ENCODE assay signal across 27 cellular contexts in the genomic region with DNA sequence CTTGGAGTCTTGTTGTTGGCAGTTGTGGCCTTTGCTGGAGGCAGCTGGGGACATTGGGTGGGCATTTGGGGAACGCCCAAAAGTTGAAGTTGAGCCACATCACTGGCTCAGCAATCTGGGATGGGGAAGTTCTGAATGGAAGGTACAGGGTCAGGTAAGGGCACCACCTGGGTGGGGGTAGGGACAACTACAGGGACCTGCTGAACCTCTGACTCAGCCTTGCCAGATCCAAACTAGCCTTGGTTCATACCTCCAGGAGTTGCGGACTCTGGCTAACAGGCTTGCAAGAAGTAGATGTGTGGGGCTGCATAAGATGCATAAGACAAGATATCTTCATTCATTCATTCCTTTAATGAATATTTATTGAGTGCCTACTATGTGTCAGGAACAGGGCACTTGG. TPM values are rescaled to one million over a fixed set of nuclear protein-coding genes. Genes with fewer than 3 reads are reported as not detected.
DNase-seq lines count a peak whose midpoint lies in the region; ATAC-seq lines count a peak whose summit lies in the region.
"Had no signal": no experiment of that assay in that cellular context is flagged by ENCODE, and none has a peak within 500 bp of the region (broad histone marks: within the 10 kb centered on the region; RNA-seq: fewer than 3 reads in every experiment).

No MANE protein-coding gene starts in this region.

- H3K9ac ChIP-seq in GM23248: no peak overlapping the region

- in situ Hi-C loops in GM23248 (cut with MboI): no loop called here

- WGBS in GM23248 (ENCODE audit: low coverage in 1 of 2, low lambda C conversion rate in 2 of 2, missing lambda C conversion rate in 2 of 2), 2 experiments: 95 to 96% methylated on average over 2 of the region's 2 CpGs

- H3K27me3 Mint-ChIP-seq in activated naive CD4-positive, alpha-beta T cell treated with anti-CD3 and anti-CD28 coated beads for 36 hours (ENCODE audit: low read depth): no peaks in the 10 kb centered on the region
- no peaks in the 10 kb centered on the region for H3K27me3 Mint-ChIP-seq in activated naive CD4-positive, alpha-beta T cell treated with anti-CD3 and anti-CD28 coated beads, Interleukin-2, amount 10 ng/mL, durations not matched to agents 7 days and 5 days
- no peaks in the 10 kb centered on the region for H3K27me3 Mint-ChIP-seq in activated CD4-positive, alpha-beta memory T cell treated with anti-CD3 and anti-CD28 coated beads for 36 hours
- H3K27me3 Mint-ChIP-seq in stimulated activated naive B cell treated with anti-CD40 and anti-IgM and Interleukin-4, amounts not matched to agents 10 μg/mL and 1 μg/mL and 100 μg/mL, for 72 hours: no peaks in the 10 kb centered on the region

- H3K27me3 ChIP-seq in effector memory CD4-positive, alpha-beta T cell (replicated peaks; ENCODE audit: control insufficient read depth, insufficient read depth, low read length, poor library complexity, severe bottlenecking): no peaks in the 10 kb centered on the region
- no peaks in the 10 kb centered on the region for H3K27me3 ChIP-seq in GM23248 (replicated peaks; ENCODE audit: insufficient read depth)
- H3K27me3 ChIP-seq: pancreas had no signal

- no peak for DNase-seq in activated naive CD4-positive, alpha-beta T cell treated with anti-CD3 and anti-CD28 coated beads for 36 hours
- DNase-seq in activated naive CD4-positive, alpha-beta T cell treated with anti-CD3 and anti-CD28 coated beads, Interleukin-2, amount 10 ng/mL, durations not matched to agents 7 days and 5 days: no peak
- DNase-seq in activated CD4-positive, alpha-beta memory T cell treated with anti-CD3 and anti-CD28 coated beads for 36 hours: no peak
- no peak for DNase-seq in effector memory CD4-positive, alpha-beta T cell
- DNase-seq in stimulated activated naive B cell treated with anti-CD40 and anti-IgM and Interleukin-4, amounts not matched to agents 10 μg/mL and 1 μg/mL and 100 μg/mL, for 72 hours: no peak
- DNase-seq in GM23248 (no peak), NK-92 (lab: John Stamatoyannopoulos, UW; ENCODE audit: unreplicated experiment) (no peak)
- DNase-seq: activated CD8-positive, alpha-beta memory T cell treated with anti-CD3 and anti-CD28 coated beads for 24 hours; activated gamma-delta T cell; effector CD8-positive, alpha-beta T cell; esophagus squamous epithelium; NCI-H146; NCI-H2171 treated with DMSO at 0.1 percent for 48 hours; NCI-H69; pancreas; SHP77; stimulated activated CD8-positive, alpha-beta memory T cell treated with anti-CD3 and anti-CD28 coated beads, Interleukin-4, amount 100 ng/mL, for 48 hours had no signal

- no peak overlapping the region for H2AFZ ChIP-seq in GM23248

- no peak overlapping the region for H3K4me2 ChIP-seq in GM23248 (ENCODE audit: unreplicated experiment)

- H3K4me1 Mint-ChIP-seq in activated naive CD4-positive, alpha-beta T cell treated with anti-CD3 and anti-CD28 coated beads for 36 hours (ENCODE audit: low read depth): peaks cover 34% of the 10 kb centered on the region
- peaks cover 36% of the 10 kb centered on the region for H3K4me1 Mint-ChIP-seq in activated naive CD4-positive, alpha-beta T cell treated with anti-CD3 and anti-CD28 coated beads, Interleukin-2, amount 10 ng/mL, durations not matched to agents 7 days and 5 days
- H3K4me1 Mint-ChIP-seq in activated CD4-positive, alpha-beta memory T cell treated with anti-CD3 and anti-CD28 coated beads for 36 hours (ENCODE audit: low read depth): peaks cover 44% of the 10 kb centered on the region
- peaks cover 33 to 63% of the 10 kb centered on the region in 2 donors for H3K4me1 Mint-ChIP-seq in stimulated activated naive B cell treated with anti-CD40 and anti-IgM and Interleukin-4, amounts not matched to agents 10 μg/mL and 1 μg/mL and 100 μg/mL, for 72 hours

- H3K79me2 ChIP-seq in GM23248 (ENCODE audit: insufficient read depth): no peaks in the 10 kb centered on the region

- H3K9me2 ChIP-seq in GM23248 (ENCODE audit: insufficient read depth): no peaks in the 10 kb centered on the region

- no peaks in the 10 kb centered on the region for H4K20me1 ChIP-seq in GM23248 (ENCODE audit: insufficient read depth)

- H3K4me3 Mint-ChIP-seq in activated naive CD4-positive, alpha-beta T cell treated with anti-CD3 and anti-CD28 coated beads for 36 hours: no peak overlapping the region
- H3K4me3 Mint-ChIP-seq in activated naive CD4-positive, alpha-beta T cell treated with anti-CD3 and anti-CD28 coated beads, Interleukin-2, amount 10 ng/mL, durations not matched to agents 7 days and 5 days: no peak overlapping the region
- no peak overlapping the region for H3K4me3 Mint-ChIP-seq in activated CD4-positive, alpha-beta memory T cell treated with anti-CD3 and anti-CD28 coated beads for 36 hours
- H3K4me3 Mint-ChIP-seq in stimulated activated naive B cell treated with anti-CD40 and anti-IgM and Interleukin-4, amounts not matched to agents 10 μg/mL and 1 μg/mL and 100 μg/mL, for 72 hours: no peak overlapping the region

- peak overlapping the region; percentile 23 for H3K27ac ChIP-seq in effector memory CD4-positive, alpha-beta T cell (ENCODE audit: insufficient read depth, low read length, poor library complexity, severe bottlenecking)
- no peak overlapping the region for H3K27ac ChIP-seq in GM23248
- H3K27ac ChIP-seq: esophagus squamous epithelium, pancreas had no signal

- peaks cover 17% of the 10 kb centered on the region for H3K4me1 ChIP-seq in effector memory CD4-positive, alpha-beta T cell (ENCODE audit: control insufficient read depth, insufficient read depth, low read length, poor library complexity, severe bottlenecking)
- peaks cover 9% of the 10 kb centered on the region for H3K4me1 ChIP-seq in GM23248 (ENCODE audit: insufficient read depth)

- H3K36me3 Mint-ChIP-seq in activated naive CD4-positive, alpha-beta T cell treated with anti-CD3 and anti-CD28 coated beads for 36 hours (ENCODE audit: low read depth): peaks cover 50% of the 10 kb centered on the region
- H3K36me3 Mint-ChIP-seq in activated naive CD4-positive, alpha-beta T cell treated with anti-CD3 and anti-CD28 coated beads, Interleukin-2, amount 10 ng/mL, durations not matched to agents 7 days and 5 days: peaks cover 63% of the 10 kb centered on the region
- H3K36me3 Mint-ChIP-seq in activated CD4-positive, alpha-beta memory T cell treated with anti-CD3 and anti-CD28 coated beads for 36 hours: peaks cover 74% of the 10 kb centered on the region
- H3K36me3 Mint-ChIP-seq in stimulated activated naive B cell treated with anti-CD40 and anti-IgM and Interleukin-4, amounts not matched to agents 10 μg/mL and 1 μg/mL and 100 μg/mL, for 72 hours: peaks cover 65 to 69% of the 10 kb centered on the region in 2 donors

- intact Hi-C loops in activated naive CD4-positive, alpha-beta T cell treated with anti-CD3 and anti-CD28 coated beads for 36 hours (cut with micrococcal nuclease): no loop called here
- intact Hi-C loops in activated CD4-positive, alpha-beta memory T cell treated with anti-CD3 and anti-CD28 coated beads for 36 hours (cut with micrococcal nuclease): no loop called here

- ATAC-seq in stimulated activated naive B cell treated with anti-CD40 and anti-IgM and Interleukin-4, amounts not matched to agents 10 μg/mL and 1 μg/mL and 100 μg/mL, for 72 hours (replicated peaks): no peak
- ATAC-seq in GM19035 (IDR thresholded peaks at IDR 0.05; ENCODE audit: unreplicated experiment): no peak
- ATAC-seq: K562, pancreas, right cardiac atrium had no signal

- no peaks in the 10 kb centered on the region for H3K9me3 Mint-ChIP-seq in activated naive CD4-positive, alpha-beta T cell treated with anti-CD3 and anti-CD28 coated beads for 36 hours
- H3K9me3 Mint-ChIP-seq in activated naive CD4-positive, alpha-beta T cell treated with anti-CD3 and anti-CD28 coated beads, Interleukin-2, amount 10 ng/mL, durations not matched to agents 7 days and 5 days: no peaks in the 10 kb centered on the region
- no peaks in the 10 kb centered on the region for H3K9me3 Mint-ChIP-seq in activated CD4-positive, alpha-beta memory T cell treated with anti-CD3 and anti-CD28 coated beads for 36 hours
- no peaks in the 10 kb centered on the region for H3K9me3 Mint-ChIP-seq in stimulated activated naive B cell treated with anti-CD40 and anti-IgM and Interleukin-4, amounts not matched to agents 10 μg/mL and 1 μg/mL and 100 μg/mL, for 72 hours

- H3K27ac Mint-ChIP-seq in activated naive CD4-positive, alpha-beta T cell treated with anti-CD3 and anti-CD28 coated beads for 36 hours: peak overlapping the region; percentile 64
- no peak overlapping the region for H3K27ac Mint-ChIP-seq in activated naive CD4-positive, alpha-beta T cell treated with anti-CD3 and anti-CD28 coated beads, Interleukin-2, amount 10 ng/mL, durations not matched to agents 7 days and 5 days
- H3K27ac Mint-ChIP-seq in activated CD4-positive, alpha-beta memory T cell treated with anti-CD3 and anti-CD28 coated beads for 36 hours: peak overlapping the region; percentile 74
- H3K27ac Mint-ChIP-seq in stimulated activated naive B cell treated with anti-CD40 and anti-IgM and Interleukin-4, amounts not matched to agents 10 μg/mL and 1 μg/mL and 100 μg/mL, for 72 hours: peak overlapping the region; percentile 86

- POLR2A ChIA-PET in activated CD4-positive, alpha-beta memory T cell treated with anti-CD3 and anti-CD28 coated beads for 36 hours (lab: Charles Lee): interaction anchor here (1.0 to 2.4 kb wide), 2 partner anchors 9 to 19 kb away, joined by 4 to 7 read pairs; no protein-coding TSS in a partner anchor

- CTCF ChIA-PET in activated naive CD4-positive, alpha-beta T cell treated with anti-CD3 and anti-CD28 coated beads for 36 hours (lab: Charles Lee): interaction anchor here (4.5 to 11.9 kb wide), 2 partner anchors 10 to 17 kb away, joined by 34 to 412 read pairs; partner anchors contain the start of gene FMNL1
- CTCF ChIA-PET in activated naive CD4-positive, alpha-beta T cell treated with anti-CD3 and anti-CD28 coated beads, Interleukin-2, amount 10 ng/mL, durations not matched to agents 7 days and 5 days (lab: Charles Lee): interaction anchor here (1.2 to 3.8 kb wide), 2 partner anchors 18 to 148 kb away, joined by 4 to 21 read pairs; no protein-coding TSS in a partner anchor
- CTCF ChIA-PET in activated CD4-positive, alpha-beta memory T cell treated with anti-CD3 and anti-CD28 coated beads for 36 hours (lab: Charles Lee): interaction anchor here (1.0 to 12.6 kb wide), 3 partner anchors 8 to 40 kb away, joined by 3 to 488 read pairs (median 17); partner anchors contain the start of gene FMNL1

- peaks cover 86% of the 10 kb centered on the region for H3K36me3 ChIP-seq in effector memory CD4-positive, alpha-beta T cell (ENCODE audit: control insufficient read depth, insufficient read depth, low read length)
- no peaks in the 10 kb centered on the region for H3K36me3 ChIP-seq in GM23248 (ENCODE audit: low read depth)
- H3K36me3 ChIP-seq: pancreas had no signal

- H3F3A ChIP-seq in GM23248 (ENCODE audit: insufficient read depth): no peaks in the 10 kb centered on the region

- H3K4me3 ChIP-seq in effector memory CD4-positive, alpha-beta T cell (ENCODE audit: insufficient read depth, low read depth, low read length, poor library complexity, severe bottlenecking): no peak overlapping the region
- no peak overlapping the region for H3K4me3 ChIP-seq in GM23248
- H3K4me3 ChIP-seq: esophagus squamous epithelium, K562, pancreas had no signal

- no peaks in the 10 kb centered on the region for H3K9me3 ChIP-seq in effector memory CD4-positive, alpha-beta T cell (ENCODE audit: control insufficient read depth, low read length)
- H3K9me3 ChIP-seq in GM23248 (ENCODE audit: low read depth): no peaks in the 10 kb centered on the region
- H3K9me3 ChIP-seq: esophagus squamous epithelium, pancreas had no signal

RNA-seq across cellular contexts. Expression of gene FMNL1, which starts 16.0 kb away (rescaled TPM):
- total RNA-seq in activated naive CD4-positive, alpha-beta T cell treated with anti-CD3 and anti-CD28 coated beads for 36 hours: 100 to 1,000 TPM; 228 to 242 TPM
- total RNA-seq in activated CD4-positive, alpha-beta memory T cell treated with anti-CD3 and anti-CD28 coated beads for 36 hours: 100 to 1,000 TPM; 314 to 331 TPM
- 4.2 and 10.5 TPM in 2 replicates for total RNA-seq in GM23248 (2014; rRNA removed; shearing (Covaris generic))
- 1.4 and 1.7 TPM in 2 replicates for polyA plus RNA-seq in GM23248 (2016; fragmentation: Nextera tagmentation; extraction: Ambion mirVana)

RNA-seq across cellular contexts. Expression of gene SPATA32, which starts 24.2 kb away (rescaled TPM):
- under 1 TPM in 1 of 2 experiments, not detected in 1; 0.12 TPM for total RNA-seq in activated naive CD4-positive, alpha-beta T cell treated with anti-CD3 and anti-CD28 coated beads for 36 hours
- under 1 TPM in 1 of 2 experiments, not detected in 1; 0.12 TPM for total RNA-seq in activated CD4-positive, alpha-beta memory T cell treated with anti-CD3 and anti-CD28 coated beads for 36 hours
- not detected in 2 replicates for total RNA-seq in GM23248 (2014; rRNA removed; shearing (Covaris generic))
- polyA plus RNA-seq in GM23248 (2016; fragmentation: Nextera tagmentation; extraction: Ambion mirVana): not detected in 2 replicates
- total RNA-seq: cerebellum, esophagus squamous epithelium, H1, K562, kidney epithelial cell, lung microvascular endothelial cell, myocyte, right cardiac atrium, temporal lobe had no signal
- polyA plus RNA-seq: AG04450, right cardiac atrium had no signal

Comparison
In these comparisons a context has a peak if more than half of its experiments do, and no peak if none do; other contexts are left out.
1. RNA of gene FMNL1, which starts 16.0 kb away (total RNA-seq): 314 to 331 TPM in activated CD4-positive, alpha-beta memory T cell treated with anti-CD3 and anti-CD28 coated beads for 36 hours and 228 to 242 TPM in activated naive CD4-positive, alpha-beta T cell treated with anti-CD3 and anti-CD28 coated beads for 36 hours; 4.2 to 10.5 TPM in GM23248; every median in the first group is over 10 times any median in the second.